Comparison of ENCODE assay signal across 22 cellular contexts in genomic region chr9:108963459-108964143, GRCh38. TPM values are rescaled to one million over a fixed set of nuclear protein-coding genes. Genes with fewer than 3 reads are reported as not detected.
DNase-seq lines count a peak whose midpoint lies in the region; ATAC-seq, FAIRE-seq and TF ChIP-seq lines count a peak whose summit lies in the region.
"Had no signal": no experiment of that assay in that cellular context is flagged by ENCODE, and none has a peak within 500 bp of the region (broad histone marks: within the 10 kb centered on the region; RNA-seq: fewer than 3 reads in every experiment).

No MANE protein-coding gene starts in this region.

- H3K9ac ChIP-seq in endothelial cell of umbilical vein (replicated peaks; ENCODE audit: extremely low read depth, insufficient read depth, low read length) (no peak overlapping the region), mesenchymal stem cell (ENCODE audit: low read length) (no peak overlapping the region)
- H3K9ac ChIP-seq: BLaER1 treated with 17β-estradiol and CSF1 and Interleukin-3, amounts not matched to agents 10 nM and 100 nM had no signal

- H2AFZ ChIP-seq in endothelial cell of umbilical vein (ENCODE audit: low read depth, low read length) (no peak overlapping the region), mesenchymal stem cell (ENCODE audit: low read depth, low read length) (no peak overlapping the region)

- H3K4me3 ChIP-seq in endothelial cell of umbilical vein (replicated peaks in 1 of 3; ENCODE audit: insufficient read depth in 1 of 3, low read depth in 1 of 3, low read length in 3 of 3) (no peak overlapping the region), mesenchymal stem cell (ENCODE audit: insufficient read depth in 1 of 2, low read depth in 1 of 2, low read length in 2 of 2) (no peak overlapping the region), uterus (no peak overlapping the region)
- H3K4me3 ChIP-seq: BLaER1 treated with 17β-estradiol and CSF1 and Interleukin-3, amounts not matched to agents 10 nM and 100 nM had no signal

- H3K4ac ChIP-seq in mesenchymal stem cell (ENCODE audit: low read depth in 1 of 2, low read length in 2 of 2): no peak overlapping the region

- no peak overlapping the region for H2BK5ac ChIP-seq in mesenchymal stem cell (ENCODE audit: low read depth, low read length, poor library complexity, severe bottlenecking)

- DNase-seq in M059J (ENCODE audit: low read depth) (peak; percentile 5), endothelial cell of umbilical vein (ENCODE audit: low read depth, low spot score) (peak; percentile 35), mesenchymal stem cell (no peak), uterus (no peak), NCI-H187 (lab: John Stamatoyannopoulos, UW) (no peak)
- no peak for DNase-seq in effector CD8-positive, alpha-beta T cell (lab: John Stamatoyannopoulos, UW)
- DNase-seq: activated CD4-positive, alpha-beta memory T cell treated with anti-CD3 and anti-CD28 coated beads, Interleukin-2, amount 10 ng/mL, durations not matched to agents 7 days and 5 days; activated naive CD4-positive, alpha-beta T cell treated with anti-CD3 and anti-CD28 coated beads for 36 hours; activated T-cell treated with anti-CD3 and anti-CD28 coated beads, Interleukin-2, amount 50 U/mL, for 1 hour; cortex of kidney; immature natural killer cell; naive thymus-derived CD4-positive, alpha-beta T cell; NCI-H1694 treated with DMSO at 0.1 percent for 48 hours; NCI-H226; NK-92 treated with Interleukin-12 subunit alpha and Interleukin-12 subunit beta, amount 100 ng/mL, for 24 hours; substantia nigra; T-helper 1 cell had no signal

- no peak overlapping the region for H2BK12ac ChIP-seq in mesenchymal stem cell (ENCODE audit: low read length in 2 of 2)

- peaks cover 5 to 6% of the 10 kb centered on the region in 2 experiments for H3K36me3 ChIP-seq in endothelial cell of umbilical vein (ENCODE audit: control insufficient read depth in 2 of 2, extremely low read depth in 1 of 2, insufficient read depth in 2 of 2, low read length in 2 of 2)
- peaks cover 10 to 67% of the 10 kb centered on the region in 2 experiments for H3K36me3 ChIP-seq in mesenchymal stem cell (ENCODE audit: control insufficient read depth in 1 of 2, insufficient read depth in 2 of 2, low read depth in 1 of 2, low read length in 2 of 2)
- H3K36me3 ChIP-seq in uterus: no peaks in the 10 kb centered on the region

- no peak overlapping the region for H3K18ac ChIP-seq in mesenchymal stem cell (ENCODE audit: low read depth in 1 of 2, low read length in 2 of 2)

- dilution Hi-C loops in endothelial cell of umbilical vein (cut with MboI; ENCODE audit: extremely low pct_ligation_motif_present, low sequenced_read_pairs): no loop called here

- CTCF ChIA-PET in endothelial cell of umbilical vein (lab: Charles Lee): interaction anchor here (0.7 to 4.6 kb wide), 3 partner anchors 10 to 45 kb away, joined by 3 to 31 read pairs (median 5); no protein-coding TSS in a partner anchor

- no peak overlapping the region for H2AK5ac ChIP-seq in mesenchymal stem cell (ENCODE audit: low read length, severe bottlenecking)

- POLR2A ChIA-PET in endothelial cell of umbilical vein (lab: Charles Lee): no interaction called here

- no peaks in the 10 kb centered on the region for H3K9me3 ChIP-seq in endothelial cell of umbilical vein (replicated peaks; ENCODE audit: control insufficient read depth, insufficient read depth, low read length)
- no peaks in the 10 kb centered on the region for H3K9me3 ChIP-seq in mesenchymal stem cell (ENCODE audit: control insufficient read depth, low read length)
- H3K9me3 ChIP-seq in uterus: no peaks in the 10 kb centered on the region
- H3K9me3 ChIP-seq: BLaER1 treated with 17β-estradiol and CSF1 and Interleukin-3, amounts not matched to agents 10 nM and 100 nM had no signal

- TF ChIP-seq CTCF in C4-2B (conservative IDR thresholded peaks at IDR 0.05) (no peak), endothelial cell of umbilical vein (IDR thresholded peaks at IDR 0.05; ENCODE audit: extremely low read depth in 1 of 2, insufficient read depth in 1 of 2, low read depth in 1 of 2, low read length in 2 of 2) (no peak), uterus (IDR thresholded peaks at IDR 0.05) (no peak)

- no peak overlapping the region for H3K4me2 ChIP-seq in endothelial cell of umbilical vein (ENCODE audit: insufficient read depth, low read length)
- peak overlapping the region; percentile 18 for H3K4me2 ChIP-seq in mesenchymal stem cell (ENCODE audit: low read length, poor library complexity, severe bottlenecking)
- H3K4me2 ChIP-seq: BLaER1 treated with 17β-estradiol and CSF1 and Interleukin-3, amounts not matched to agents 10 nM and 100 nM had no signal

- H3K27ac ChIP-seq in C4-2B (peak overlapping the region; percentile 47; the same call in 1 of the 2 replicates), endothelial cell of umbilical vein (ENCODE audit: insufficient read depth, low read depth, low read length) (no peak overlapping the region), mesenchymal stem cell (ENCODE audit: low read length, poor library complexity, severe bottlenecking) (no peak overlapping the region), uterus (no peak overlapping the region)
- H3K27ac ChIP-seq: BLaER1 treated with 17β-estradiol and CSF1 and Interleukin-3, amounts not matched to agents 10 nM and 100 nM had no signal

- no peak overlapping the region for H4K8ac ChIP-seq in mesenchymal stem cell (ENCODE audit: low read length)

- H3K4me1 ChIP-seq in endothelial cell of umbilical vein (ENCODE audit: control insufficient read depth, extremely low read depth, insufficient read depth, low read length) (no peaks in the 10 kb centered on the region), mesenchymal stem cell (ENCODE audit: control insufficient read depth, insufficient read depth, low read depth, low read length) (no peaks in the 10 kb centered on the region), uterus (no peaks in the 10 kb centered on the region)

- no TSS peak for BruUV-seq in endothelial cell of umbilical vein (replicated peaks; lab: Mats Ljungman, UMichigan)

- peaks cover 11% of the 10 kb centered on the region for H3K79me1 ChIP-seq in mesenchymal stem cell (replicated peaks; ENCODE audit: low read length, poor library complexity, severe bottlenecking)

- WGBS in mesenchymal stem cell: 89% methylated on average over 4 of the region's 4 CpGs

- H2BK120ac ChIP-seq in mesenchymal stem cell (ENCODE audit: low read depth, low read length): no peak overlapping the region

- H3K23ac ChIP-seq in mesenchymal stem cell (ENCODE audit: low read length in 2 of 2): no peak overlapping the region

- H3K27me3 ChIP-seq in endothelial cell of umbilical vein (ENCODE audit: control insufficient read depth in 2 of 2, insufficient read depth in 2 of 2, low read length in 2 of 2): no peaks in the 10 kb centered on the region
- H3K27me3 ChIP-seq in mesenchymal stem cell (ENCODE audit: control insufficient read depth in 1 of 2, insufficient read depth in 1 of 2, low read length in 2 of 2): no peaks in the 10 kb centered on the region
- no peaks in the 10 kb centered on the region for H3K27me3 ChIP-seq in uterus
- H3K27me3 ChIP-seq: BLaER1 treated with 17β-estradiol and CSF1 and Interleukin-3, amounts not matched to agents 10 nM and 100 nM had no signal

- intact Hi-C loops in endothelial cell of umbilical vein (cut with micrococcal nuclease): no loop called here
- intact Hi-C loops in uterus (cut with DNase I; ENCODE audit: low total_unique reads): no loop called here

- no peak overlapping the region for H4K91ac ChIP-seq in mesenchymal stem cell (ENCODE audit: low read length)

- no peaks in the 10 kb centered on the region for H4K20me1 ChIP-seq in endothelial cell of umbilical vein (replicated peaks; ENCODE audit: control insufficient read depth, extremely low read depth, insufficient read depth, low read length)
- H4K20me1 ChIP-seq: BLaER1 treated with 17β-estradiol and CSF1 and Interleukin-3, amounts not matched to agents 10 nM and 100 nM had no signal

- no peak overlapping the region for H2BK15ac ChIP-seq in mesenchymal stem cell (ENCODE audit: low read depth, poor library complexity, severe bottlenecking)

- no peak for ATAC-seq in GM19463 (IDR thresholded peaks at IDR 0.05; ENCODE audit: unreplicated experiment)
- ATAC-seq: naive thymus-derived CD4-positive, alpha-beta T cell; WTC11 had no signal

- no peaks in the 10 kb centered on the region for H3K9me1 ChIP-seq in endothelial cell of umbilical vein (replicated peaks; ENCODE audit: control insufficient read depth, extremely low read depth, insufficient read depth, low read length)

- no peaks in the 10 kb centered on the region for H3K79me2 ChIP-seq in endothelial cell of umbilical vein (ENCODE audit: control insufficient read depth, insufficient read depth, low read length)

- TF ChIP-seq POLR2A in endothelial cell of umbilical vein (IDR thresholded peaks at IDR 0.05; ENCODE audit: low read depth, low read length): no peak
- TF ChIP-seq POLR2A in uterus (IDR thresholded peaks at IDR 0.05): no peak

- H3K14ac ChIP-seq in mesenchymal stem cell (ENCODE audit: low read length in 2 of 2): no peak overlapping the region

- FAIRE-seq in endothelial cell of umbilical vein (lab: Jason Lieb, UNC): no peak
- FAIRE-seq: GM12892 had no signal

RNA-seq across cellular contexts. Expression of gene ABITRAM, which starts 29.4 kb away (rescaled TPM):
- total RNA-seq in M059J (2014; rRNA removed; shearing (Covaris generic)): 10.7 and 11.8 TPM in 2 replicates
- total RNA-seq in endothelial cell of umbilical vein: 10.6 and 10.7 TPM in 2 replicates
- polyA plus RNA-seq in endothelial cell of umbilical vein: 8.2 and 8.8 TPM in 2 replicates
- 10.3 and 12.3 TPM in 2 replicates for polyA plus RNA-seq in endothelial cell of umbilical vein (2011; cell fraction: cytosol; rRNA removed)
- polyA plus RNA-seq in endothelial cell of umbilical vein (2011; cell fraction: nucleus; rRNA removed): 20.0 and 25.2 TPM in 2 replicates
- 11.6 and 16.9 TPM in 2 replicates for polyA plus RNA-seq in endothelial cell of umbilical vein (2012)
- 6.1 TPM in 2 replicates for polyA minus RNA-seq in endothelial cell of umbilical vein
- 7.4 TPM for polyA minus RNA-seq in endothelial cell of umbilical vein (2011; cell fraction: cytosol; rRNA and poly(A)+ RNA removed)
- polyA minus RNA-seq in endothelial cell of umbilical vein (2011; cell fraction: nucleus; rRNA and poly(A)+ RNA removed): 5.0 and 8.8 TPM in 2 replicates
- 23.6 TPM for polyA plus RNA-seq in mesenchymal stem cell (2013, experiment 1 of 2)
- 25.9 TPM for polyA plus RNA-seq in mesenchymal stem cell (2013, experiment 2 of 2)
- total RNA-seq in uterus: 10 to 100 TPM in 1 of 4 donors, 1 to 10 TPM in 3; 1.3 to 13.1 (median 6.3) TPM

RNA-seq across cellular contexts. Expression of gene ELP1, which starts 29.7 kb away (rescaled TPM):
- 14.2 and 27.6 TPM in 2 replicates for total RNA-seq in M059J (2014; rRNA removed; shearing (Covaris generic))
- total RNA-seq in endothelial cell of umbilical vein: 21.4 and 21.8 TPM in 2 replicates
- 10.4 and 12.6 TPM in 2 replicates for polyA plus RNA-seq in endothelial cell of umbilical vein
- polyA plus RNA-seq in endothelial cell of umbilical vein (2011; cell fraction: cytosol; rRNA removed): 15.5 TPM in 2 replicates
- 73.7 and 75.3 TPM in 2 replicates for polyA plus RNA-seq in endothelial cell of umbilical vein (2011; cell fraction: nucleus; rRNA removed)
- polyA plus RNA-seq in endothelial cell of umbilical vein (2012): 26.9 and 28.6 TPM in 2 replicates
- polyA minus RNA-seq in endothelial cell of umbilical vein: 29.9 and 31.6 TPM in 2 replicates
- polyA minus RNA-seq in endothelial cell of umbilical vein (2011; cell fraction: cytosol; rRNA and poly(A)+ RNA removed): 21.2 TPM
- 17.1 and 24.7 TPM in 2 replicates for polyA minus RNA-seq in endothelial cell of umbilical vein (2011; cell fraction: nucleus; rRNA and poly(A)+ RNA removed)
- polyA plus RNA-seq in mesenchymal stem cell (2013, experiment 1 of 2): 11.9 TPM
- 12.8 TPM for polyA plus RNA-seq in mesenchymal stem cell (2013, experiment 2 of 2)
- total RNA-seq in uterus: 10 to 100 TPM in 3 of 4 donors, 1 to 10 TPM in 1; 5.0 to 71.2 (median 36.2) TPM

RNA-seq across cellular contexts. Expression of gene CTNNAL1, which starts 49.7 kb away (rescaled TPM):
- total RNA-seq in M059J (2014; rRNA removed; shearing (Covaris generic)): 105 and 168 TPM in 2 replicates
- total RNA-seq in endothelial cell of umbilical vein: 72.0 and 76.2 TPM in 2 replicates
- 20.1 and 29.5 TPM in 2 replicates for polyA plus RNA-seq in endothelial cell of umbilical vein
- 67.0 and 69.8 TPM in 2 replicates for polyA plus RNA-seq in endothelial cell of umbilical vein (2011; cell fraction: cytosol; rRNA removed)
- polyA plus RNA-seq in endothelial cell of umbilical vein (2011; cell fraction: nucleus; rRNA removed): 42.7 and 48.3 TPM in 2 replicates
- 86.2 and 115 TPM in 2 replicates for polyA plus RNA-seq in endothelial cell of umbilical vein (2012)
- 12.9 and 13.4 TPM in 2 replicates for polyA minus RNA-seq in endothelial cell of umbilical vein
- polyA minus RNA-seq in endothelial cell of umbilical vein (2011; cell fraction: cytosol; rRNA and poly(A)+ RNA removed): 24.4 TPM
- 24.6 and 29.6 TPM in 2 replicates for polyA minus RNA-seq in endothelial cell of umbilical vein (2011; cell fraction: nucleus; rRNA and poly(A)+ RNA removed)
- 13.1 TPM for polyA plus RNA-seq in mesenchymal stem cell (2013, experiment 1 of 2)
- polyA plus RNA-seq in mesenchymal stem cell (2013, experiment 2 of 2): 12.7 TPM
- total RNA-seq in uterus: 10 to 100 TPM; 32.3 to 62.0 (median 41.4) TPM

Comparison
In these comparisons a context has a peak if more than half of its experiments do, and no peak if none do; other contexts are left out.
1. DNase-seq: peak in M059J (single experiment) and endothelial cell of umbilical vein (single experiment); none in mesenchymal stem cell (single experiment), effector CD8-positive, alpha-beta T cell (single experiment), uterus (0 of 2) and NCI-H187 (0 of 2).